ENCODE assay signal across 1 cellular context in genomic region chr17:10327640-10328039, GRCh38.
TF ChIP-seq lines count a peak whose summit lies in the region.

No MANE protein-coding gene starts in this region.

TF ChIP-seq in A549, 52 proteins besides CTCF, POLR2A, EP300 and RAD21 (continued from another document):
- TF ChIP-seq REST (IDR thresholded peaks at IDR 0.05) (no peak), CEBPB (IDR thresholded peaks at IDR 0.05) (peak in 1 of 2 experiments; percentile 23; a peak in 1 of 4 replicates), HMGXB4 (CRISPR knock-in tag; IDR thresholded peaks at IDR 0.05; ENCODE audit: borderline replicate concordance) (no peak), HDAC2 (IDR thresholded peaks at IDR 0.05) (no peak), ZNF302 (CRISPR knock-in tag; IDR thresholded peaks at IDR 0.05) (no peak), MAZ (IDR thresholded peaks at IDR 0.05; ENCODE audit: borderline replicate concordance, low read depth, low read length) (no peak), SMC3 (IDR thresholded peaks at IDR 0.05) (peak; percentile 90), CBX2 (IDR thresholded peaks at IDR 0.05; ENCODE audit: borderline replicate concordance, low read depth) (no peak), ELK1 (IDR thresholded peaks at IDR 0.05; ENCODE audit: low read depth, low read length) (no peak), EHF (CRISPR knock-in tag; IDR thresholded peaks at IDR 0.05) (no peak), PHF8 (IDR thresholded peaks at IDR 0.05; ENCODE audit: borderline replicate concordance, low read depth) (no peak), NR3C1 (IDR thresholded peaks at IDR 0.05) (no peak)
